Comparison of ENCODE assay signal across 10 cellular contexts in the genomic region with DNA sequence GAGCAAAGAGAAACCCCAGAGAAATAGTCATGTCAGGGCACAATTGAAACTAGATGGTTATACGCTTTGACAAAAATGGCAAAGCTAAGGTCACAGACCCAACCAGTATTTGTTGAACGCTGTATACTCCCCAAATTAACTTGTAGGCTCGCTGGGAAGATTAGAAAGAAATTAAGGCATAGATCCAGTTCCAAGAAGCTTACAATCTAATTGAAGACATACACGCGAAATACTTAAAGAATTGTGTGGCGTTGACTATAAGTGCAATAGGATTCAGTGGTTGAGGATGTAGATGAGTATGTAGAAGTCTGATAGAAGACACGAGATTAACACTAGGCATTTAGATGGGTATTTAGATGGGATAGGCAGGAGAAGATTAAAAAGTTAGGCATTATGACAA. TPM values are rescaled to one million over a fixed set of nuclear protein-coding genes. Genes with fewer than 3 reads are reported as not detected.
A peak's percentile ranks its signal among the peaks of the same experiment; 100 is the strongest.
DNase-seq lines count a peak whose midpoint lies in the region; ATAC-seq and TF ChIP-seq lines count a peak whose summit lies in the region.
"Had no signal": no experiment of that assay in that cellular context is flagged by ENCODE, and none has a peak within 500 bp of the region (broad histone marks: within the 10 kb centered on the region; RNA-seq: fewer than 3 reads in every experiment).

No MANE protein-coding gene starts in this region.

- peak overlapping the region; percentile 66 for H3K9ac ChIP-seq in PC-3 (ENCODE audit: low read length)

- peak overlapping the region; percentile 97 for H3K4me2 ChIP-seq in PC-3 (ENCODE audit: low read length)

- peaks cover 6% of the 10 kb centered on the region for H3K36me3 Mint-ChIP-seq in T-helper 2 cell treated with Interferon-gamma antibody and Interleukin-4, amounts not matched to agents 5 μg/mL and 100 μg/mL, for 36 hours (ENCODE audit: low read depth)
- peaks cover 25% of the 10 kb centered on the region for H3K36me3 Mint-ChIP-seq in stimulated activated effector memory CD8-positive, alpha-beta T cell treated with anti-CD3 and anti-CD28 coated beads, Interleukin-12 subunit alpha, Interleukin-12 subunit beta, amount 100 ng/mL, for 72 hours

- no peaks in the 10 kb centered on the region for H3K36me3 ChIP-seq in PC-3 (ENCODE audit: low read depth, low read length)

- no peaks in the 10 kb centered on the region for H3K9me3 ChIP-seq in PC-3 (ENCODE audit: low read length)

- H3K27me3 Mint-ChIP-seq in T-helper 2 cell treated with Interferon-gamma antibody and Interleukin-4, amounts not matched to agents 5 μg/mL and 100 μg/mL, for 36 hours (ENCODE audit: low read depth): peaks cover 34% of the 10 kb centered on the region

- H3K79me2 ChIP-seq in PC-3 (ENCODE audit: low read length): no peaks in the 10 kb centered on the region; the same call in 1 of the 2 replicates

- POLR2A ChIA-PET in PC-3 (lab: Charles Lee; ENCODE audit: unreplicated experiment): interaction anchor here (0.6 kb wide), 3 partner anchors 50 to 978 kb away, joined by 3 to 4 read pairs (median 3); no protein-coding TSS in a partner anchor

- H3K4me3 ChIP-seq in PC-3 (ENCODE audit: low read length) (peak overlapping the region; percentile 92), fibroblast of mammary gland (ENCODE audit: control insufficient read depth, low read depth, low read length) (peak overlapping the region; percentile 86), retinal pigment epithelial cell (ENCODE audit: low read length) (peak overlapping the region; percentile 92)

- TSS peak; percentile 91 for BruUV-seq in PC-3 (replicated peaks; lab: Mats Ljungman, UMichigan)

- intact Hi-C loops in PC-3 (cut with micrococcal nuclease) (loop anchor here (1.0 kb wide), 1 partner anchor 75 kb away; no protein-coding TSS in a partner anchor), left colon (cut with DNase I, micrococcal nuclease) (no loop called here)

- TF ChIP-seq CTCF in PC-3 (conservative IDR thresholded peaks at IDR 0.05; ENCODE audit: low read depth, low read length) (no peak), fibroblast of mammary gland (conservative IDR thresholded peaks at IDR 0.05; ENCODE audit: control insufficient read depth, insufficient read depth, low read depth, low read length) (no peak), retinal pigment epithelial cell (conservative IDR thresholded peaks at IDR 0.05; ENCODE audit: low read depth, low read length) (no peak)

- H3K27ac Mint-ChIP-seq in T-helper 2 cell treated with Interferon-gamma antibody and Interleukin-4, amounts not matched to agents 5 μg/mL and 100 μg/mL, for 36 hours: no peak overlapping the region
- no peak overlapping the region for H3K27ac Mint-ChIP-seq in stimulated activated effector memory CD8-positive, alpha-beta T cell treated with anti-CD3 and anti-CD28 coated beads, Interleukin-12 subunit alpha, Interleukin-12 subunit beta, amount 100 ng/mL, for 72 hours

- H4K20me1 ChIP-seq in PC-3 (ENCODE audit: low read length): no peaks in the 10 kb centered on the region

- peak; percentile 19 for DNase-seq in ELR (ENCODE audit: low read depth)
- no peak for DNase-seq in PC-3
- peak; percentile 11 for DNase-seq in fibroblast of mammary gland (ENCODE audit: low read depth)
- no peak for DNase-seq in retinal pigment epithelial cell (ENCODE audit: low read depth)
- no peak for DNase-seq in T-helper 2 cell treated with Interferon-gamma antibody and Interleukin-4, amounts not matched to agents 5 μg/mL and 100 μg/mL, for 36 hours (ENCODE audit: low spot score)
- DNase-seq in stimulated activated effector memory CD8-positive, alpha-beta T cell treated with anti-CD3 and anti-CD28 coated beads, Interleukin-12 subunit alpha, Interleukin-12 subunit beta, amount 100 ng/mL, for 72 hours (ENCODE audit: low spot score in 2 of 2): no peak
- DNase-seq in left colon: no peak
- no peak for DNase-seq in superior temporal gyrus (ENCODE audit: extremely low spot score)

- no peak overlapping the region for H3K4me3 Mint-ChIP-seq in T-helper 2 cell treated with Interferon-gamma antibody and Interleukin-4, amounts not matched to agents 5 μg/mL and 100 μg/mL, for 36 hours
- H3K4me3 Mint-ChIP-seq in stimulated activated effector memory CD8-positive, alpha-beta T cell treated with anti-CD3 and anti-CD28 coated beads, Interleukin-12 subunit alpha, Interleukin-12 subunit beta, amount 100 ng/mL, for 72 hours: no peak overlapping the region
- H3K4me3 Mint-ChIP-seq: activated B cell treated with CpG ODN at 0.5 μM for 24 hours had no signal

- H2AFZ ChIP-seq in PC-3 (ENCODE audit: low read length): peak overlapping the region; percentile 99

- CTCF ChIA-PET in PC-3 (lab: Charles Lee): interaction anchor here (0.6 to 2.8 kb wide), 2 partner anchors 45 to 75 kb away, joined by 6 to 28 read pairs; no protein-coding TSS in a partner anchor

- H3K27ac ChIP-seq in PC-3 (ENCODE audit: low read length): no peak overlapping the region

- H3K9me3 Mint-ChIP-seq in T-helper 2 cell treated with Interferon-gamma antibody and Interleukin-4, amounts not matched to agents 5 μg/mL and 100 μg/mL, for 36 hours: no peaks in the 10 kb centered on the region
- no peaks in the 10 kb centered on the region for H3K9me3 Mint-ChIP-seq in stimulated activated effector memory CD8-positive, alpha-beta T cell treated with anti-CD3 and anti-CD28 coated beads, Interleukin-12 subunit alpha, Interleukin-12 subunit beta, amount 100 ng/mL, for 72 hours
- H3K9me3 Mint-ChIP-seq: activated B cell treated with CpG ODN at 0.5 μM for 24 hours had no signal

- ATAC-seq in PC-3 (no peak), left colon (no peak)
- ATAC-seq in stimulated activated effector memory CD8-positive, alpha-beta T cell treated with anti-CD3 and anti-CD28 coated beads, Interleukin-12 subunit alpha, Interleukin-12 subunit beta, amount 100 ng/mL, for 72 hours: no peak

- H3K27me3 ChIP-seq in PC-3 (ENCODE audit: low read length): no peaks in the 10 kb centered on the region

- H3K4me1 ChIP-seq in PC-3 (ENCODE audit: insufficient read depth, low read length): no peaks in the 10 kb centered on the region

- H3K9me2 ChIP-seq in PC-3 (replicated peaks; ENCODE audit: low read length): no peaks in the 10 kb centered on the region

- peaks cover 6% of the 10 kb centered on the region for H3K4me1 Mint-ChIP-seq in T-helper 2 cell treated with Interferon-gamma antibody and Interleukin-4, amounts not matched to agents 5 μg/mL and 100 μg/mL, for 36 hours (ENCODE audit: low read depth)
- peaks cover 9% of the 10 kb centered on the region for H3K4me1 Mint-ChIP-seq in stimulated activated effector memory CD8-positive, alpha-beta T cell treated with anti-CD3 and anti-CD28 coated beads, Interleukin-12 subunit alpha, Interleukin-12 subunit beta, amount 100 ng/mL, for 72 hours
- H3K4me1 Mint-ChIP-seq: activated B cell treated with CpG ODN at 0.5 μM for 24 hours had no signal

- no peaks in the 10 kb centered on the region for H3F3A ChIP-seq in PC-3 (ENCODE audit: low read length, unreplicated experiment)

RNA-seq across cellular contexts. Expression of a gene that starts 0.5 kb away (rescaled TPM):
- total RNA-seq in PC-3 (2014; rRNA removed): 2.8 and 6.7 TPM in 2 replicates
- 1 to 10 TPM in 1 of 2 donors, under 1 TPM in 1; 0.49 to 3.3 TPM for total RNA-seq in left colon

RNA-seq across cellular contexts. Expression of a gene that starts 0.6 kb away (rescaled TPM):
- 9.5 and 9.6 TPM in 2 replicates for total RNA-seq in PC-3 (2014; rRNA removed)
- 1 to 10 TPM; 8.7 to 9.1 TPM for total RNA-seq in left colon

RNA-seq across cellular contexts. Expression of a gene that starts 34.0 kb away (rescaled TPM):
- total RNA-seq in PC-3 (2014; rRNA removed) (not detected in 2 replicates), left colon (not detected)
- total RNA-seq: activated B cell treated with CpG ODN at 0.5 μM for 24 hours, dermis blood vessel endothelial cell had no signal

Comparison
In these comparisons a context has a peak if more than half of its experiments do, and no peak if none do; other contexts are left out.
1. DNase-seq: peak in ELR (single experiment) and fibroblast of mammary gland (single experiment); none in PC-3 (single experiment), retinal pigment epithelial cell (single experiment), T-helper 2 cell treated with Interferon-gamma antibody and Interleukin-4, amounts not matched to agents 5 μg/mL and 100 μg/mL, for 36 hours (single experiment), stimulated activated effector memory CD8-positive, alpha-beta T cell treated with anti-CD3 and anti-CD28 coated beads, Interleukin-12 subunit alpha, Interleukin-12 subunit beta, amount 100 ng/mL, for 72 hours (0 of 2), left colon (0 of 2) and superior temporal gyrus (single experiment).
2. Peak in every context shown above with its lines, with median percentiles within 50 percentile points of each other: H3K4me3 ChIP-seq.